In genomic region chr20:32973077-32973717, GRCh38 we compare ENCODE assay signal across 18 cellular contexts. TPM values are rescaled to one million over a fixed set of nuclear protein-coding genes. Genes with fewer than 3 reads are reported as not detected.
DNase-seq lines count a peak whose midpoint lies in the region; ATAC-seq and TF ChIP-seq lines count a peak whose summit lies in the region.
"Had no signal": no experiment of that assay in that cellular context is flagged by ENCODE, and none has a peak within 500 bp of the region (broad histone marks: within the 10 kb centered on the region; RNA-seq: fewer than 3 reads in every experiment).

No MANE protein-coding gene starts in this region.

- no peaks in the 10 kb centered on the region for H3K9me3 Mint-ChIP-seq in natural killer cell treated with Interleukin-12 subunit alpha and Interleukin-12 subunit beta and Interleukin-15 and Interleukin-18, amount 100 ng/mL, for 72 hours
- peaks cover 0 to 2% of the 10 kb centered on the region in 2 donors for H3K9me3 Mint-ChIP-seq in natural killer cell
- H3K9me3 Mint-ChIP-seq in stimulated activated naive B cell treated with anti-CD40 and anti-IgM and Interleukin-4, amounts not matched to agents 10 μg/mL and 1 μg/mL and 100 μg/mL, for 72 hours: peaks cover 0 to 5% of the 10 kb centered on the region in 2 donors

- no peaks in the 10 kb centered on the region for H3K27me3 Mint-ChIP-seq in natural killer cell treated with Interleukin-12 subunit alpha and Interleukin-12 subunit beta and Interleukin-15 and Interleukin-18, amount 100 ng/mL, for 72 hours
- no peaks in the 10 kb centered on the region for H3K27me3 Mint-ChIP-seq in natural killer cell (ENCODE audit: low read depth in 2 of 2)
- no peaks in the 10 kb centered on the region for H3K27me3 Mint-ChIP-seq in stimulated activated naive B cell treated with anti-CD40 and anti-IgM and Interleukin-4, amounts not matched to agents 10 μg/mL and 1 μg/mL and 100 μg/mL, for 72 hours
- H3K27me3 Mint-ChIP-seq: activated CD4-positive, alpha-beta T cell treated with anti-CD3 and anti-CD28 coated beads, Interleukin-2, amount 10 ng/mL, durations not matched to agents 7 days and 5 days; naive B cell had no signal

- H3K9me3 ChIP-seq in effector memory CD4-positive, alpha-beta T cell (ENCODE audit: control insufficient read depth, low read length): peaks cover 16% of the 10 kb centered on the region
- no peaks in the 10 kb centered on the region for H3K9me3 ChIP-seq in vagina
- H3K9me3 ChIP-seq: gastroesophageal sphincter had no signal

- H3K4me3 ChIP-seq in Jurkat, Clone E6-1 (ENCODE audit: low read length): peak overlapping the region; percentile 74
- peak overlapping the region; percentile 16 for H3K4me3 ChIP-seq in effector memory CD4-positive, alpha-beta T cell (ENCODE audit: insufficient read depth, low read depth, low read length, poor library complexity, severe bottlenecking)
- no peak overlapping the region for H3K4me3 ChIP-seq in vagina
- H3K4me3 ChIP-seq: gastroesophageal sphincter had no signal

- no peaks in the 10 kb centered on the region for H3K36me3 ChIP-seq in effector memory CD4-positive, alpha-beta T cell (ENCODE audit: control insufficient read depth, insufficient read depth, low read length)
- H3K36me3 ChIP-seq in vagina: no peaks in the 10 kb centered on the region
- H3K36me3 ChIP-seq: gastroesophageal sphincter had no signal

- H3K36me3 Mint-ChIP-seq in natural killer cell treated with Interleukin-12 subunit alpha and Interleukin-12 subunit beta and Interleukin-15 and Interleukin-18, amount 100 ng/mL, for 72 hours: no peaks in the 10 kb centered on the region
- H3K36me3 Mint-ChIP-seq in natural killer cell: no peaks in the 10 kb centered on the region
- peaks cover 3 to 5% of the 10 kb centered on the region in 2 donors for H3K36me3 Mint-ChIP-seq in stimulated activated naive B cell treated with anti-CD40 and anti-IgM and Interleukin-4, amounts not matched to agents 10 μg/mL and 1 μg/mL and 100 μg/mL, for 72 hours

- TF ChIP-seq CTCF in natural killer cell (IDR thresholded peaks at IDR 0.05) (no peak), vagina (IDR thresholded peaks at IDR 0.05) (no peak)

- H3K27me3 ChIP-seq in effector memory CD4-positive, alpha-beta T cell (replicated peaks; ENCODE audit: control insufficient read depth, insufficient read depth, low read length, poor library complexity, severe bottlenecking): no peaks in the 10 kb centered on the region
- H3K27me3 ChIP-seq in vagina: no peaks in the 10 kb centered on the region
- H3K27me3 ChIP-seq: gastroesophageal sphincter had no signal

- peaks cover 63% of the 10 kb centered on the region for H3K4me1 ChIP-seq in effector memory CD4-positive, alpha-beta T cell (ENCODE audit: control insufficient read depth, insufficient read depth, low read length, poor library complexity, severe bottlenecking)
- H3K4me1 ChIP-seq in vagina: no peaks in the 10 kb centered on the region
- H3K4me1 ChIP-seq: gastroesophageal sphincter had no signal

- intact Hi-C loops in natural killer cell (cut with micrococcal nuclease) (no loop called here), vagina (cut with DNase I) (no loop called here)

- peak; percentile 36 to 40 for ATAC-seq in natural killer cell treated with Interleukin-12 subunit alpha and Interleukin-12 subunit beta and Interleukin-15 and Interleukin-18, amount 100 ng/mL, for 72 hours
- ATAC-seq in natural killer cell (no peak), GM18873 (IDR thresholded peaks at IDR 0.05; ENCODE audit: low FRiP score, unreplicated experiment) (no peak)
- no peak for ATAC-seq in stimulated activated naive B cell treated with anti-CD40 and anti-IgM and Interleukin-4, amounts not matched to agents 10 μg/mL and 1 μg/mL and 100 μg/mL, for 72 hours (replicated peaks)
- ATAC-seq: gastroesophageal sphincter, HCT116, PC-3 had no signal

- H3K4me1 Mint-ChIP-seq in natural killer cell treated with Interleukin-12 subunit alpha and Interleukin-12 subunit beta and Interleukin-15 and Interleukin-18, amount 100 ng/mL, for 72 hours (ENCODE audit: low read depth in 2 of 2): peaks cover 7 to 18% of the 10 kb centered on the region in 2 donors
- H3K4me1 Mint-ChIP-seq in natural killer cell: peaks cover 4 to 11% of the 10 kb centered on the region in 2 donors
- peaks cover 30 to 32% of the 10 kb centered on the region in 2 donors for H3K4me1 Mint-ChIP-seq in stimulated activated naive B cell treated with anti-CD40 and anti-IgM and Interleukin-4, amounts not matched to agents 10 μg/mL and 1 μg/mL and 100 μg/mL, for 72 hours

- H3K27ac Mint-ChIP-seq in natural killer cell treated with Interleukin-12 subunit alpha and Interleukin-12 subunit beta and Interleukin-15 and Interleukin-18, amount 100 ng/mL, for 72 hours: no peak overlapping the region
- no peak overlapping the region for H3K27ac Mint-ChIP-seq in natural killer cell
- no peak overlapping the region for H3K27ac Mint-ChIP-seq in stimulated activated naive B cell treated with anti-CD40 and anti-IgM and Interleukin-4, amounts not matched to agents 10 μg/mL and 1 μg/mL and 100 μg/mL, for 72 hours
- H3K27ac Mint-ChIP-seq: activated CD4-positive, alpha-beta T cell treated with anti-CD3 and anti-CD28 coated beads, Interleukin-2, amount 10 ng/mL, durations not matched to agents 7 days and 5 days had no signal

- TF ChIP-seq POLR2A in vagina (IDR thresholded peaks at IDR 0.05): no peak

- H3K27ac ChIP-seq in effector memory CD4-positive, alpha-beta T cell (ENCODE audit: insufficient read depth, low read length, poor library complexity, severe bottlenecking): peak overlapping the region; percentile 98
- no peak overlapping the region for H3K27ac ChIP-seq in vagina
- H3K27ac ChIP-seq: gastroesophageal sphincter had no signal

- no peak overlapping the region for H3K4me3 Mint-ChIP-seq in natural killer cell treated with Interleukin-12 subunit alpha and Interleukin-12 subunit beta and Interleukin-15 and Interleukin-18, amount 100 ng/mL, for 72 hours
- H3K4me3 Mint-ChIP-seq in natural killer cell: no peak overlapping the region
- no peak overlapping the region for H3K4me3 Mint-ChIP-seq in stimulated activated naive B cell treated with anti-CD40 and anti-IgM and Interleukin-4, amounts not matched to agents 10 μg/mL and 1 μg/mL and 100 μg/mL, for 72 hours
- H3K4me3 Mint-ChIP-seq: activated CD4-positive, alpha-beta T cell treated with anti-CD3 and anti-CD28 coated beads, Interleukin-2, amount 10 ng/mL, durations not matched to agents 7 days and 5 days had no signal

- peak; percentile 54 for DNase-seq in natural killer cell treated with Interleukin-12 subunit alpha and Interleukin-12 subunit beta and Interleukin-15 and Interleukin-18, amount 100 ng/mL, for 72 hours (ENCODE audit: low spot score)
- DNase-seq in natural killer cell: no peak
- DNase-seq in Jurkat, Clone E6-1 (ENCODE audit: low read depth, low spot score): no peak
- no peak for DNase-seq in effector memory CD4-positive, alpha-beta T cell
- no peak for DNase-seq in occipital lobe (lab: John Stamatoyannopoulos, UW)
- no peak for DNase-seq in stimulated activated naive B cell treated with anti-CD40 and anti-IgM and Interleukin-4, amounts not matched to agents 10 μg/mL and 1 μg/mL and 100 μg/mL, for 72 hours
- DNase-seq in vagina (ENCODE audit: extremely low spot score in 2 of 2): no peak
- DNase-seq: activated CD4-positive, alpha-beta T cell treated with anti-CD3 and anti-CD28 coated beads, Interleukin-2, amount 10 ng/mL, durations not matched to agents 7 days and 5 days; activated effector memory CD4-positive, alpha-beta T cell treated with Interleukin-2 at 50 U/mL for 16 hours; naive B cell; NCI-H2081; NCI-H524 treated with DMSO at 0.1 percent for 48 hours; PC-3 had no signal

RNA-seq across cellular contexts. Expression of gene SUN5, which starts 31.0 kb away (rescaled TPM):
- total RNA-seq in natural killer cell treated with Interleukin-12 subunit alpha and Interleukin-12 subunit beta and Interleukin-15 and Interleukin-18, amount 100 ng/mL, for 72 hours: not detected
- total RNA-seq in natural killer cell (not detected), occipital lobe (not detected), vagina (not detected)
- not detected for polyA plus RNA-seq in Jurkat, Clone E6-1 (2012; ENCODE audit: insufficient read depth, insufficient read length)
- total RNA-seq: activated CD4-positive, alpha-beta T cell treated with anti-CD3 and anti-CD28 coated beads, Interleukin-2, amount 10 ng/mL, durations not matched to agents 7 days and 5 days; gastroesophageal sphincter; liver; PC-3; SK-MEL-5 had no signal
- polyA plus RNA-seq: liver had no signal

RNA-seq across cellular contexts. Expression of gene BPIFB2, which starts 34.3 kb away (rescaled TPM):
- total RNA-seq in natural killer cell treated with Interleukin-12 subunit alpha and Interleukin-12 subunit beta and Interleukin-15 and Interleukin-18, amount 100 ng/mL, for 72 hours: not detected
- not detected for total RNA-seq in natural killer cell
- polyA plus RNA-seq in Jurkat, Clone E6-1 (2012; ENCODE audit: insufficient read depth, insufficient read length): not detected
- 0.31 TPM for total RNA-seq in occipital lobe
- total RNA-seq in vagina: not detected
- total RNA-seq: activated CD4-positive, alpha-beta T cell treated with anti-CD3 and anti-CD28 coated beads, Interleukin-2, amount 10 ng/mL, durations not matched to agents 7 days and 5 days; PC-3; SK-MEL-5 had no signal

RNA-seq across cellular contexts. Expression of gene BPIFB6, which starts 58.3 kb away (rescaled TPM):
- total RNA-seq in natural killer cell treated with Interleukin-12 subunit alpha and Interleukin-12 subunit beta and Interleukin-15 and Interleukin-18, amount 100 ng/mL, for 72 hours: not detected
- total RNA-seq in natural killer cell (not detected), occipital lobe (not detected), vagina (not detected)
- polyA plus RNA-seq in Jurkat, Clone E6-1 (2012; ENCODE audit: insufficient read depth, insufficient read length): not detected
- total RNA-seq: activated CD4-positive, alpha-beta T cell treated with anti-CD3 and anti-CD28 coated beads, Interleukin-2, amount 10 ng/mL, durations not matched to agents 7 days and 5 days; gastroesophageal sphincter; liver; PC-3; SK-MEL-5 had no signal
- polyA plus RNA-seq: liver had no signal

Comparison
In these comparisons a context has a peak if more than half of its experiments do, and no peak if none do; other contexts are left out.
1. ATAC-seq: peak in natural killer cell treated with Interleukin-12 subunit alpha and Interleukin-12 subunit beta and Interleukin-15 and Interleukin-18, amount 100 ng/mL, for 72 hours (2 of 2); none in natural killer cell (0 of 3), GM18873 (single experiment) and stimulated activated naive B cell treated with anti-CD40 and anti-IgM and Interleukin-4, amounts not matched to agents 10 μg/mL and 1 μg/mL and 100 μg/mL, for 72 hours (0 of 2).
2. H3K4me3 ChIP-seq: peak in Jurkat, Clone E6-1 (single experiment) and effector memory CD4-positive, alpha-beta T cell (single experiment); none in vagina (0 of 2).